In the genomic region with DNA sequence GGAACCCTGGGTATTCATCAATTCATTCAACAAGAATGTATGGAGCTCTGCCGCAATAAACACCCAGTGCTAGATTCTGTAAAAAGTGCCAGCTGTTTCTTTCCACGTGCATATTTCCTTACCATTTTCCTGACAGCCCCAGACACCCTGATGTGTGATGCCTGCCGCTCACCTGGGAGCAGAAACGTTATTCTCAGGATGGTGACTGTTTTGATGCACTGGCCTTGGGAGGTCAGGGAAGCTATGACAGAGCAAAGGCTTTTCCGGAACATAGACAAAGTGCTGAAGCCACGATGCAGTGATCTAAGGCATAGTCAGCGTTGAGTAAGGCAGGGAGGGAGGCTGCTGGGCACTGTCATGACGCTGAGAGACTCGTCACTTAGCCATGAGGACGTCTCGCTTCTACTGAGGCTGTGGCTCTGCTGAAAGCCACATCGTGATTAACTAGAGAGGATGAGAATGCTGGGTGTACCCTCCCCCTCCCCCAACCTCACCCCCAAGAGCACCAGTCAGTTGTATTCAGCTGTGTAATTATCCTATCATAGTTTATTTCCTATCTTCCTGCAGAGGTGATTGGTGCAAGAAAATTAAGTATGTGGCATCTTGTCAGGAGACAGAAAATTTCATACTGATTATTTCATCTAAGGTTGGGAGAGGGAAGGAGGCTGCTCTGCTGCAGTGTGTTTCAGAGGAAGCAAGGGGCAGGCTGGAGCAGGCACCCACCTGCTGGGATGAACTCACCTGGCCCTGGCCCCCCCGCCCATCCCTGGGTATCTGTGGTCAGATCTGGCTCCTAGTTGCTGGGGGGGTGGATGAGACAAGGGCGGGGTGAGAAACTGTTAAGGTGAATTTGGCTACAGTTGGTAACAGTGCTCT, we compare ENCODE assay signal across 9 cellular contexts. TPM values are rescaled to one million over a fixed set of nuclear protein-coding genes. Genes with fewer than 3 reads are reported as not detected.
DNase-seq lines count a peak whose midpoint lies in the region; ATAC-seq, FAIRE-seq and TF ChIP-seq lines count a peak whose summit lies in the region.
"Had no signal": no experiment of that assay in that cellular context is flagged by ENCODE, and none has a peak within 500 bp of the region (broad histone marks: within the 10 kb centered on the region; RNA-seq: fewer than 3 reads in every experiment).

No MANE protein-coding gene starts in this region.

- no peaks in the 10 kb centered on the region for H3K9me3 Mint-ChIP-seq in natural killer cell
- H3K9me3 Mint-ChIP-seq: naive thymus-derived CD8-positive, alpha-beta T cell had no signal

- DNase-seq in GM12891 (ENCODE audit: insufficient read length, low spot score) = no peak
- DNase-seq in RWPE2 (ENCODE audit: low spot score) = peak; percentile 86
- peak; percentile 39 for DNase-seq in brain pericyte (ENCODE audit: low read depth, low spot score)
- no peak for DNase-seq in natural killer cell
- DNase-seq in testis = no peak
- DNase-seq in D341Med (ENCODE audit: low spot score) = no peak
- DNase-seq in NCI-H1694 treated with DMSO at 0.1 percent for 48 hours (lab: John Stamatoyannopoulos, UW) = no peak

- H3K9me3 ChIP-seq in RWPE2 (ENCODE audit: severe bottlenecking) (no peaks in the 10 kb centered on the region), testis (no peaks in the 10 kb centered on the region)

- H3K27me3 Mint-ChIP-seq in natural killer cell (ENCODE audit: low read depth in 2 of 2) = peaks cover 8 to 13% of the 10 kb centered on the region in 2 donors

- no peak overlapping the region for H3K4me3 Mint-ChIP-seq in natural killer cell

- H3K4me1 ChIP-seq in RWPE2 (ENCODE audit: insufficient read depth, poor library complexity, severe bottlenecking) (peaks cover 48% of the 10 kb centered on the region), testis (no peaks in the 10 kb centered on the region)

- ATAC-seq in RWPE2 (ENCODE audit: low read depth) = peak; percentile 66
- ATAC-seq in natural killer cell = peak; percentile 57 to 70 (median 60)
- no peak for ATAC-seq in GM18907 (IDR thresholded peaks at IDR 0.05; ENCODE audit: unreplicated experiment)

- TF ChIP-seq POLR2A in GM12891 (IDR thresholded peaks at IDR 0.05; ENCODE audit: low read depth, low read length) (no peak), testis (IDR thresholded peaks at IDR 0.05) (no peak)

- no peaks in the 10 kb centered on the region for H3K36me3 Mint-ChIP-seq in natural killer cell
- H3K36me3 Mint-ChIP-seq: naive thymus-derived CD8-positive, alpha-beta T cell had no signal

- H3K27me3 ChIP-seq in RWPE2 (ENCODE audit: insufficient read depth, poor library complexity, severe bottlenecking) (no peaks in the 10 kb centered on the region), testis (no peaks in the 10 kb centered on the region)

- WGBS in testis, 2 donors = 44 to 48% methylated on average over 14 of the region's 14 CpGs

- peaks cover 13 to 21% of the 10 kb centered on the region in 2 donors for H3K4me1 Mint-ChIP-seq in natural killer cell

- H3K4me3 ChIP-seq in RWPE2 (ENCODE audit: severe bottlenecking) = no peak overlapping the region
- no peak overlapping the region for H3K4me3 ChIP-seq in testis

- H3K36me3 ChIP-seq in RWPE2 (ENCODE audit: low read depth) = no peaks in the 10 kb centered on the region
- no peaks in the 10 kb centered on the region for H3K36me3 ChIP-seq in testis (ENCODE audit: low read depth, missing control alignments)

- peak; percentile 67 for FAIRE-seq in GM12891 (lab: Jason Lieb, UNC)

- peak overlapping the region; percentile 92 for H3K27ac ChIP-seq in RWPE2 (ENCODE audit: poor library complexity, severe bottlenecking)
- no peak overlapping the region for H3K27ac ChIP-seq in testis

- no peak for TF ChIP-seq CTCF in RWPE2 (IDR thresholded peaks at IDR 0.05; ENCODE audit: poor library complexity, severe bottlenecking)
- TF ChIP-seq CTCF in natural killer cell (IDR thresholded peaks at IDR 0.05) = no peak
- no peak for TF ChIP-seq CTCF in testis (IDR thresholded peaks at IDR 0.05)

- peak overlapping the region in 1 of 2 donors; percentile 29 for H3K27ac Mint-ChIP-seq in natural killer cell

- intact Hi-C loops in natural killer cell (cut with micrococcal nuclease) = loop anchor here (1.0 to 5.0 kb wide), 6 partner anchors 47 to 216 kb away; no protein-coding TSS in a partner anchor
- intact Hi-C loops in testis (cut with DNase I; ENCODE audit: low total_unique reads) = no loop called here

TF ChIP-seq in GM12891, 5 proteins besides CTCF, POLR2A, EP300 and RAD21:
- TF ChIP-seq POU2F2 (IDR thresholded peaks at IDR 0.05; ENCODE audit: low read depth, low read length) = no peak
- no peak for TF ChIP-seq SPI1 (IDR thresholded peaks at IDR 0.05; ENCODE audit: low read depth, low read length)
- TF ChIP-seq PAX5 (IDR thresholded peaks at IDR 0.05; ENCODE audit: insufficient read depth, low read length, severe bottlenecking) = no peak
- TF ChIP-seq POLR2AphosphoS5 (IDR thresholded peaks at IDR 0.05; ENCODE audit: low read depth, low read length) = no peak
- no peak for TF ChIP-seq TAF1 (IDR thresholded peaks at IDR 0.05; ENCODE audit: low read depth, low read length)

RNA-seq across cellular contexts. Expression of gene SMNDC1, which starts 48.8 kb away (rescaled TPM):
- polyA plus RNA-seq in GM12891 (2012; ENCODE audit: low read depth, missing spikeins) = 22.3 TPM
- total RNA-seq in natural killer cell = 10 to 100 TPM; 53.3 to 56.3 (median 55.3) TPM
- 10 to 100 TPM; 16.4 to 20.9 TPM for total RNA-seq in testis
- polyA plus RNA-seq in testis (ENCODE audit: insufficient read depth, low read depth, low replicate concordance) = 33.2 TPM

Comparison
In these comparisons a context has a peak if more than half of its experiments do, and no peak if none do; other contexts are left out.
1. DNase-seq: peak in RWPE2 (single experiment) and brain pericyte (single experiment); none in GM12891 (single experiment), natural killer cell (single experiment), testis (single experiment), D341Med (single experiment) and NCI-H1694 treated with DMSO at 0.1 percent for 48 hours (single experiment).